ENCODE assay signal across 14 cellular contexts in genomic region chr21:17542371-17542992, GRCh38. TPM values are rescaled to one million over a fixed set of nuclear protein-coding genes. Genes with fewer than 3 reads are reported as not detected.
DNase-seq lines count a peak whose midpoint lies in the region; ATAC-seq and TF ChIP-seq lines count a peak whose summit lies in the region.
"Had no signal": no experiment of that assay in that cellular context is flagged by ENCODE, and none has a peak within 500 bp of the region (broad histone marks: within the 10 kb centered on the region; RNA-seq: fewer than 3 reads in every experiment).

No MANE protein-coding gene starts in this region.

- H3K9me3 ChIP-seq in Caco-2 (no peaks in the 10 kb centered on the region), body of pancreas (no peaks in the 10 kb centered on the region), right lobe of liver (no peaks in the 10 kb centered on the region)
- H3K9me3 ChIP-seq: gastroesophageal sphincter had no signal

- TF ChIP-seq POLR2A in body of pancreas (IDR thresholded peaks at IDR 0.05), result no peak
- no peak for TF ChIP-seq POLR2A in right lobe of liver (IDR thresholded peaks at IDR 0.05)

- POLR2A ChIA-PET in Caco-2 (lab: Charles Lee), result interaction anchor here (1.3 kb wide), 1 partner anchor 29 kb away, joined by 4 read pairs; no protein-coding TSS in a partner anchor

- no peaks in the 10 kb centered on the region for H3K27me3 ChIP-seq in Caco-2 (replicated peaks; ENCODE audit: control insufficient read depth, insufficient read depth, low read length)
- H3K27me3 ChIP-seq in body of pancreas, result no peaks in the 10 kb centered on the region
- no peaks in the 10 kb centered on the region for H3K27me3 ChIP-seq in right lobe of liver
- H3K27me3 ChIP-seq: gastroesophageal sphincter had no signal

- H3K4me3 ChIP-seq in Caco-2 (ENCODE audit: low read depth, low read length) (no peak overlapping the region), body of pancreas (no peak overlapping the region), right lobe of liver (peak overlapping the region in 2 of 3 donors; percentile 4 to 5)
- H3K4me3 ChIP-seq: BLaER1 treated with 17β-estradiol and CSF1 and Interleukin-3, amounts not matched to agents 10 nM and 100 nM; gastroesophageal sphincter had no signal

- peak overlapping the region; percentile 54 for H3K4me3 Mint-ChIP-seq in Caco-2 (ENCODE audit: unreplicated experiment)
- H3K4me3 Mint-ChIP-seq: activated CD8-positive, alpha-beta memory T cell treated with anti-CD3 and anti-CD28 coated beads, Interleukin-2, amount 10 ng/mL, durations not matched to agents 7 days and 5 days; activated naive CD8-positive, alpha-beta T cell treated with anti-CD3 and anti-CD28 coated beads, Interleukin-2, amount 10 ng/mL, durations not matched to agents 7 days and 5 days had no signal

- H3K9me3 Mint-ChIP-seq in Caco-2 (ENCODE audit: unreplicated experiment), result peaks cover 9% of the 10 kb centered on the region
- H3K9me3 Mint-ChIP-seq: activated naive CD8-positive, alpha-beta T cell treated with anti-CD3 and anti-CD28 coated beads, Interleukin-2, amount 10 ng/mL, durations not matched to agents 7 days and 5 days had no signal

- H3K36me3 Mint-ChIP-seq in Caco-2 (ENCODE audit: insufficient read depth, unreplicated experiment), result peaks cover 63% of the 10 kb centered on the region
- H3K36me3 Mint-ChIP-seq: activated CD8-positive, alpha-beta memory T cell treated with anti-CD3 and anti-CD28 coated beads, Interleukin-2, amount 10 ng/mL, durations not matched to agents 7 days and 5 days; activated naive CD8-positive, alpha-beta T cell treated with anti-CD3 and anti-CD28 coated beads, Interleukin-2, amount 10 ng/mL, durations not matched to agents 7 days and 5 days had no signal

- no peaks in the 10 kb centered on the region for H3K27me3 Mint-ChIP-seq in Caco-2 (ENCODE audit: insufficient read depth, unreplicated experiment)
- H3K27me3 Mint-ChIP-seq: activated CD8-positive, alpha-beta memory T cell treated with anti-CD3 and anti-CD28 coated beads, Interleukin-2, amount 10 ng/mL, durations not matched to agents 7 days and 5 days had no signal

- H3K36me3 ChIP-seq in Caco-2 (ENCODE audit: control insufficient read depth, insufficient read depth, low read length), result no peaks in the 10 kb centered on the region
- peaks cover 0 to 1% of the 10 kb centered on the region in 2 donors for H3K36me3 ChIP-seq in body of pancreas (replicated peaks in 1 of 2; ENCODE audit: insufficient read depth in 1 of 2, low read depth in 2 of 2)
- H3K36me3 ChIP-seq in right lobe of liver, result no peaks in the 10 kb centered on the region
- H3K36me3 ChIP-seq: BLaER1 treated with 17β-estradiol and CSF1 and Interleukin-3, amounts not matched to agents 10 nM and 100 nM; gastroesophageal sphincter had no signal

- DNase-seq in Caco-2 (peak in 1 of 2 experiments; percentile 57), M059J (ENCODE audit: low read depth) (peak; percentile 8), body of pancreas (no peak), right lobe of liver (no peak), amniotic stem cell (lab: John Stamatoyannopoulos, UW) (no peak)
- DNase-seq in stimulated activated naive CD4-positive, alpha-beta T cell (lab: John Stamatoyannopoulos, UW), result no peak
- DNase-seq: activated CD8-positive, alpha-beta memory T cell treated with anti-CD3 and anti-CD28 coated beads, Interleukin-2, amount 10 ng/mL, durations not matched to agents 7 days and 5 days; activated naive CD8-positive, alpha-beta T cell treated with anti-CD3 and anti-CD28 coated beads, Interleukin-2, amount 10 ng/mL, durations not matched to agents 7 days and 5 days; NCI-H226; SHP77 treated with DMSO at 0.1 percent for 48 hours had no signal

- H3K27ac ChIP-seq in body of pancreas, result peak overlapping the region in 2 of 4 donors; percentile 41 to 56
- H3K27ac ChIP-seq in right lobe of liver, result peak overlapping the region in 2 of 3 donors; percentile 12 to 49
- H3K27ac ChIP-seq: BLaER1 treated with 17β-estradiol and CSF1 and Interleukin-3, amounts not matched to agents 10 nM and 100 nM; gastroesophageal sphincter had no signal

- no TSS peak for BruUV-seq in Caco-2 (replicated peaks; lab: Mats Ljungman, UMichigan)

- ATAC-seq in body of pancreas (peak; percentile 72), right lobe of liver (peak; percentile 73 to 90 (median 82)), HG02884 (IDR thresholded peaks at IDR 0.05; ENCODE audit: unreplicated experiment) (no peak), HG02588 (IDR thresholded peaks at IDR 0.05; ENCODE audit: unreplicated experiment) (no peak)
- ATAC-seq: activated CD8-positive, alpha-beta memory T cell treated with anti-CD3 and anti-CD28 coated beads, Interleukin-2, amount 10 ng/mL, durations not matched to agents 7 days and 5 days; gastroesophageal sphincter had no signal

- CTCF ChIA-PET in Caco-2 (lab: Charles Lee), result interaction anchor here (0.6 kb wide), 2 partner anchors 16 to 156 kb away, joined by 4 read pairs; no protein-coding TSS in a partner anchor

- no peak overlapping the region for H3K27ac Mint-ChIP-seq in Caco-2 (ENCODE audit: unreplicated experiment)
- H3K27ac Mint-ChIP-seq: activated CD8-positive, alpha-beta memory T cell treated with anti-CD3 and anti-CD28 coated beads, Interleukin-2, amount 10 ng/mL, durations not matched to agents 7 days and 5 days; activated naive CD8-positive, alpha-beta T cell treated with anti-CD3 and anti-CD28 coated beads, Interleukin-2, amount 10 ng/mL, durations not matched to agents 7 days and 5 days had no signal

- 12 to 14% methylated on average over 5 of the region's 5 CpGs for WGBS in body of pancreas, 2 donors
- WGBS in right lobe of liver (ENCODE audit: insufficient coverage, low coverage, low lambda C conversion rate, missing lambda C conversion rate), result 21% methylated on average over 5 of the region's 5 CpGs

- intact Hi-C loops in Caco-2 (cut with micrococcal nuclease; ENCODE audit: unreplicated experiment), result loop anchor here (1.0 to 2.0 kb wide), 6 partner anchors 8 to 80 kb away; no protein-coding TSS in a partner anchor
- intact Hi-C loops in body of pancreas (cut with DNase I), result no loop called here
- intact Hi-C loops in right lobe of liver (cut with DNase I), result no loop called here

- TF ChIP-seq CTCF in Caco-2 (IDR thresholded peaks at IDR 0.05; ENCODE audit: insufficient read depth in 1 of 2, low read depth in 1 of 2, low read length in 1 of 2, severe bottlenecking in 1 of 2, unreplicated experiment in 1 of 2), result no peak
- TF ChIP-seq CTCF in body of pancreas (IDR thresholded peaks at IDR 0.05), result no peak
- no peak for TF ChIP-seq CTCF in right lobe of liver (IDR thresholded peaks at IDR 0.05)

- H3K4me1 Mint-ChIP-seq in Caco-2 (ENCODE audit: low read depth, unreplicated experiment), result peaks cover 71% of the 10 kb centered on the region
- H3K4me1 Mint-ChIP-seq: activated CD8-positive, alpha-beta memory T cell treated with anti-CD3 and anti-CD28 coated beads, Interleukin-2, amount 10 ng/mL, durations not matched to agents 7 days and 5 days; activated naive CD8-positive, alpha-beta T cell treated with anti-CD3 and anti-CD28 coated beads, Interleukin-2, amount 10 ng/mL, durations not matched to agents 7 days and 5 days had no signal

- peaks cover 54% of the 10 kb centered on the region for H3K4me1 ChIP-seq in Caco-2
- peaks cover 34% of the 10 kb centered on the region for H3K4me1 ChIP-seq in body of pancreas
- H3K4me1 ChIP-seq in right lobe of liver, result peaks cover 0 to 42% (median 4%) of the 10 kb centered on the region in 4 donors

RNA-seq across cellular contexts. Expression of gene CXADR, which starts 29.6 kb away (rescaled TPM):
- total RNA-seq in Caco-2 (2022) (98.6 and 102 TPM in 2 replicates), body of pancreas (10 to 100 TPM; 28.8 to 41.9 TPM), right lobe of liver (10 to 100 TPM; 22.9 to 48.4 (median 30.5) TPM)
- 17.7 and 24.1 TPM in 2 replicates for total RNA-seq in M059J (2014; rRNA removed; shearing (Covaris generic))

Comparison
In these comparisons a context has a peak if more than half of its experiments do, and no peak if none do; other contexts are left out.
1. H3K4me3 ChIP-seq: peak in right lobe of liver (2 of 3); none in Caco-2 (single experiment) and body of pancreas (0 of 2).
2. ATAC-seq: peak in body of pancreas (single experiment) and right lobe of liver (4 of 4); none in HG02884 (single experiment) and HG02588 (single experiment).